In the genomic region with DNA sequence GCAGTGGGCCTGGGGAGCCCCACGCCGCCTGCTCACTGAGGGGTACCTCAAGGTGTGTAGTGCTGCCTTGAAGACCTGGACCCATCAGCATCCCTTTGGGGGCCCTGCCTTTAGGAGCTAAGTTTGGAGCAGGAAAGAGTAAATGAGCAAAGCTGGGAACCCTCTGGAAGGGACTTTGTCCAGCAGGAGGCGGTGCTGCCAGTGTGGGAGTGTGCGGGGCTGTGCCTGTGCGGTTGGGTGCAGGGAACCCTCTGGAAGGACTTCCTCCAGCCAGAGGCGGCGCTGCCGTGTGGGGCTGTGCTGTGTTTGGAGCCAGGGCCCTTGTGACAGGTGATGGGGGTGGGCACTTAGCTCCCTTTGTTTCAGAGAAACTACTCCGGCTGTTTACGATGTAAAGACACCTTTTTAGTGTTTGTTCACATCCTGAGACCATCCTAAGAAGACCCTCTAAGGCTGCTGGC, we compare ENCODE assay signal across 11 cellular contexts. TPM values are rescaled to one million over a fixed set of nuclear protein-coding genes. Genes with fewer than 3 reads are reported as not detected.
DNase-seq lines count a peak whose midpoint lies in the region; ATAC-seq and TF ChIP-seq lines count a peak whose summit lies in the region.
"Had no signal": no experiment of that assay in that cellular context is flagged by ENCODE, and none has a peak within 500 bp of the region (broad histone marks: within the 10 kb centered on the region; RNA-seq: fewer than 3 reads in every experiment).

No MANE protein-coding gene starts in this region.

- no peak for ATAC-seq in T-helper 17 cell
- ATAC-seq: T-cell had no signal

- H3K27ac Mint-ChIP-seq in T-helper 17 cell: no peak overlapping the region
- H3K27ac Mint-ChIP-seq: activated naive CD8-positive, alpha-beta T cell; T-cell had no signal

- no peaks in the 10 kb centered on the region for H3K9me3 ChIP-seq in T-helper 17 cell (ENCODE audit: control insufficient read depth, low read length, poor library complexity, severe bottlenecking)

- peaks cover 6% of the 10 kb centered on the region for H3K4me1 Mint-ChIP-seq in T-helper 17 cell

- no peak overlapping the region for H3K4me3 Mint-ChIP-seq in T-helper 17 cell
- H3K4me3 Mint-ChIP-seq: activated naive CD8-positive, alpha-beta T cell; T-cell had no signal

- peaks cover under 1% of the 10 kb centered on the region for H3K36me3 Mint-ChIP-seq in T-helper 17 cell (ENCODE audit: low read depth)

- TF ChIP-seq CTCF in GM20000 (IDR thresholded peaks at IDR 0.05; ENCODE audit: extremely low read depth, missing control alignments): no peak

- no peaks in the 10 kb centered on the region for H3K27me3 Mint-ChIP-seq in T-helper 17 cell
- H3K27me3 Mint-ChIP-seq: activated naive CD8-positive, alpha-beta T cell; T-cell had no signal

- TF ChIP-seq EP300 in Ishikawa (IDR thresholded peaks at IDR 0.05; ENCODE audit: borderline replicate concordance): no peak

- peak; percentile 50 for TF ChIP-seq RAD21 in Ishikawa (IDR thresholded peaks at IDR 0.05; ENCODE audit: low read depth)

- DNase-seq in ELF-1 (ENCODE audit: low read depth, low spot score): peak; percentile 75
- DNase-seq in ecto neural progenitor cell (ENCODE audit: low spot score): peak; percentile 75
- peak; percentile 77 for DNase-seq in mesenteric fat pad (ENCODE audit: low spot score)
- DNase-seq in GM20000 (ENCODE audit: low spot score): no peak
- DNase-seq in T1000 (lab: John Stamatoyannopoulos, UW): no peak
- no peak for DNase-seq in T-helper 17 cell
- no peak for DNase-seq in NCI-H1436 treated with DMSO at 0.1 percent for 48 hours (lab: John Stamatoyannopoulos, UW)
- DNase-seq: NCI-H187 had no signal

TF ChIP-seq in Ishikawa, 13 proteins besides CTCF, POLR2A, EP300 and RAD21:
- no peak for TF ChIP-seq FOXM1 (IDR thresholded peaks at IDR 0.05; ENCODE audit: borderline replicate concordance, low read depth)
- TF ChIP-seq EGR1 (IDR thresholded peaks at IDR 0.05): no peak
- TF ChIP-seq NFIC (IDR thresholded peaks at IDR 0.05): no peak
- TF ChIP-seq, protein P1, sequence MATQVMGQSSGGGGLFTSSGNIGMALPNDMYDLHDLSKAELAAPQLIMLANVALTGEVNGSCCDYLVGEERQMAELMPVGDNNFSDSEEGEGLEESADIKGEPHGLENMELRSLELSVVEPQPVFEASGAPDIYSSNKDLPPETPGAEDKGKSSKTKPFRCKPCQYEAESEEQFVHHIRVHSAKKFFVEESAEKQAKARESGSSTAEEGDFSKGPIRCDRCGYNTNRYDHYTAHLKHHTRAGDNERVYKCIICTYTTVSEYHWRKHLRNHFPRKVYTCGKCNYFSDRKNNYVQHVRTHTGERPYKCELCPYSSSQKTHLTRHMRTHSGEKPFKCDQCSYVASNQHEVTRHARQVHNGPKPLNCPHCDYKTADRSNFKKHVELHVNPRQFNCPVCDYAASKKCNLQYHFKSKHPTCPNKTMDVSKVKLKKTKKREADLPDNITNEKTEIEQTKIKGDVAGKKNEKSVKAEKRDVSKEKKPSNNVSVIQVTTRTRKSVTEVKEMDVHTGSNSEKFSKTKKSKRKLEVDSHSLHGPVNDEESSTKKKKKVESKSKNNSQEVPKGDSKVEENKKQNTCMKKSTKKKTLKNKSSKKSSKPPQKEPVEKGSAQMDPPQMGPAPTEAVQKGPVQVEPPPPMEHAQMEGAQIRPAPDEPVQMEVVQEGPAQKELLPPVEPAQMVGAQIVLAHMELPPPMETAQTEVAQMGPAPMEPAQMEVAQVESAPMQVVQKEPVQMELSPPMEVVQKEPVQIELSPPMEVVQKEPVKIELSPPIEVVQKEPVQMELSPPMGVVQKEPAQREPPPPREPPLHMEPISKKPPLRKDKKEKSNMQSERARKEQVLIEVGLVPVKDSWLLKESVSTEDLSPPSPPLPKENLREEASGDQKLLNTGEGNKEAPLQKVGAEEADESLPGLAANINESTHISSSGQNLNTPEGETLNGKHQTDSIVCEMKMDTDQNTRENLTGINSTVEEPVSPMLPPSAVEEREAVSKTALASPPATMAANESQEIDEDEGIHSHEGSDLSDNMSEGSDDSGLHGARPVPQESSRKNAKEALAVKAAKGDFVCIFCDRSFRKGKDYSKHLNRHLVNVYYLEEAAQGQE (IDR thresholded peaks at IDR 0.05; ENCODE audit: low read depth): no peak
- no peak for TF ChIP-seq TAF1 (IDR thresholded peaks at IDR 0.05; ENCODE audit: low read depth)
- no peak for TF ChIP-seq ZBTB7A (IDR thresholded peaks at IDR 0.05; ENCODE audit: low read depth)
- no peak for TF ChIP-seq CEBPB (IDR thresholded peaks at IDR 0.05)
- no peak for TF ChIP-seq TEAD4 (IDR thresholded peaks at IDR 0.05)
- no peak for TF ChIP-seq CREB1 (IDR thresholded peaks at IDR 0.05; ENCODE audit: low read depth)
- TF ChIP-seq, protein P2, sequence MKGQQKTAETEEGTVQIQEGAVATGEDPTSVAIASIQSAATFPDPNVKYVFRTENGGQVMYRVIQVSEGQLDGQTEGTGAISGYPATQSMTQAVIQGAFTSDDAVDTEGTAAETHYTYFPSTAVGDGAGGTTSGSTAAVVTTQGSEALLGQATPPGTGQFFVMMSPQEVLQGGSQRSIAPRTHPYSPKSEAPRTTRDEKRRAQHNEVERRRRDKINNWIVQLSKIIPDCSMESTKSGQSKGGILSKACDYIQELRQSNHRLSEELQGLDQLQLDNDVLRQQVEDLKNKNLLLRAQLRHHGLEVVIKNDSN (IDR thresholded peaks at IDR 0.05): no peak

RNA-seq across cellular contexts. Expression of a gene that starts 25.8 kb away (rescaled TPM):
- total RNA-seq in mesenteric fat pad: 26.3 TPM
- 1 to 10 TPM; 4.0 to 5.0 TPM for total RNA-seq in T-helper 17 cell

Comparison
In these comparisons a context has a peak if more than half of its experiments do, and no peak if none do; other contexts are left out.
1. DNase-seq: peak in ELF-1 (single experiment), ecto neural progenitor cell (single experiment) and mesenteric fat pad (single experiment); none in GM20000 (single experiment), T1000 (single experiment), T-helper 17 cell (0 of 3) and NCI-H1436 treated with DMSO at 0.1 percent for 48 hours (single experiment).